18 cellular contexts compared by ENCODE assay signal in the genomic region with DNA sequence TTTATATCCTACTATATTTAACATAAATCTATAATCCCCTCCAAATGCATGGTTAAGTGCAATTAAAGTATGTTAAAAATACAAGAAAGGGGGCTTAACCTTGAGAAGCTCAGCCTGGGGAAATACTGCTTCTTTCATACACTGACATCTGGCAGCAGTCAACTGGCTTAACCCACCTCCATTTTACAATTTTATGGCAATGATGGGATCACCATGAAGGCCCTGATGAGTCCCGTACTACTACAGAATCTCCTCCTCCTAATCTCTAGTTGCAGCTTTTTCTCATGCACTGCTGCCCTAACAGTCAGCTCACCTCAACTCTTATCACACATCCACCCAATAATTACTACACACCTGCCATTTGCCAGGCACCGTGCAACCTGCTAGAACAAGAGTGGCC. TPM values are rescaled to one million over a fixed set of nuclear protein-coding genes. Genes with fewer than 3 reads are reported as not detected.
DNase-seq lines count a peak whose midpoint lies in the region; ATAC-seq and TF ChIP-seq lines count a peak whose summit lies in the region.
"Had no signal": no experiment of that assay in that cellular context is flagged by ENCODE, and none has a peak within 500 bp of the region (broad histone marks: within the 10 kb centered on the region; RNA-seq: fewer than 3 reads in every experiment).

No MANE protein-coding gene starts in this region.

- TF ChIP-seq CTCF in GM12865 (IDR thresholded peaks at IDR 0.05; ENCODE audit: insufficient read depth, low read depth, low read length, missing control alignments) (no peak), WERI-Rb-1 (IDR thresholded peaks at IDR 0.05; ENCODE audit: low read depth, low read length) (no peak), neural crest cell (conservative IDR thresholded peaks at IDR 0.05) (no peak), prostate gland (IDR thresholded peaks at IDR 0.05) (no peak)

- H3K27me3 Mint-ChIP-seq in neural crest cell (ENCODE audit: low read depth), result no peaks in the 10 kb centered on the region
- H3K27me3 Mint-ChIP-seq: effector memory CD8-positive, alpha-beta T cell had no signal

- H3K27ac ChIP-seq in WERI-Rb-1, result peak overlapping the region; percentile 46
- H3K27ac ChIP-seq in prostate gland, result no peak overlapping the region
- H3K27ac ChIP-seq: upper lobe of right lung had no signal

- H3K9me3 ChIP-seq in WERI-Rb-1 (ENCODE audit: severe bottlenecking) (no peaks in the 10 kb centered on the region), prostate gland (no peaks in the 10 kb centered on the region)
- H3K9me3 ChIP-seq: spleen, upper lobe of right lung had no signal

- no peak for TF ChIP-seq POLR2A in prostate gland (IDR thresholded peaks at IDR 0.05)

- H3K27ac Mint-ChIP-seq in neural crest cell (ENCODE audit: unreplicated experiment), result no peak overlapping the region
- H3K27ac Mint-ChIP-seq: activated CD4-positive, alpha-beta T cell treated with anti-CD3 and anti-CD28 coated beads for 36 hours; activated naive CD4-positive, alpha-beta T cell treated with anti-CD3 and anti-CD28 coated beads, Interleukin-2, amount 50 U/mL, for 72 hours; effector memory CD8-positive, alpha-beta T cell; mesothelial cell of epicardium had no signal

- ATAC-seq in GM21423 (IDR thresholded peaks at IDR 0.05; ENCODE audit: unreplicated experiment), result no peak
- ATAC-seq: activated CD4-positive, alpha-beta T cell treated with anti-CD3 and anti-CD28 coated beads for 36 hours; activated naive CD4-positive, alpha-beta T cell treated with anti-CD3 and anti-CD28 coated beads, Interleukin-2, amount 50 U/mL, for 72 hours; Right ventricle myocardium inferior; upper lobe of right lung had no signal

- H3K4me1 ChIP-seq in prostate gland (replicated peaks), result no peaks in the 10 kb centered on the region

- H3K4me1 Mint-ChIP-seq in neural crest cell, result peaks cover 96% of the 10 kb centered on the region
- H3K4me1 Mint-ChIP-seq: activated CD4-positive, alpha-beta T cell treated with anti-CD3 and anti-CD28 coated beads for 36 hours had no signal

- H3K36me3 ChIP-seq in WERI-Rb-1 (peaks cover 8% of the 10 kb centered on the region), prostate gland (no peaks in the 10 kb centered on the region)
- H3K36me3 ChIP-seq: spleen, upper lobe of right lung had no signal

- H3K27me3 ChIP-seq in WERI-Rb-1 (ENCODE audit: insufficient read depth, low read depth, severe bottlenecking), result no peaks in the 10 kb centered on the region
- no peaks in the 10 kb centered on the region for H3K27me3 ChIP-seq in prostate gland (replicated peaks; ENCODE audit: insufficient read depth)
- H3K27me3 ChIP-seq: spleen, upper lobe of right lung had no signal

- DNase-seq in GM12865 (ENCODE audit: low read depth) (peak; percentile 39), NCI-H146 (lab: John Stamatoyannopoulos, UW) (peak; percentile 38), WERI-Rb-1 (peak; percentile 47), neural crest cell (ENCODE audit: low read depth, low spot score) (no peak), prostate gland (ENCODE audit: low spot score) (no peak), COR-L47 (lab: John Stamatoyannopoulos, UW) (no peak), globus pallidus (ENCODE audit: low spot score) (no peak)
- DNase-seq: activated CD4-positive, alpha-beta T cell treated with anti-CD3 and anti-CD28 coated beads for 36 hours; effector memory CD8-positive, alpha-beta T cell; NCI-H1694 treated with DMSO at 0.1 percent for 48 hours; NCI-H2227 treated with DMSO at 0.1 percent for 48 hours; spleen; stimulated activated CD4-positive, alpha-beta T cell treated with anti-CD3 and anti-CD28 coated beads, Interleukin-4, amount 100 ng/mL, for 24 hours; upper lobe of right lung had no signal

- peaks cover 5% of the 10 kb centered on the region for H3K36me3 Mint-ChIP-seq in neural crest cell (ENCODE audit: low read depth)
- H3K36me3 Mint-ChIP-seq: activated naive CD4-positive, alpha-beta T cell treated with anti-CD3 and anti-CD28 coated beads, Interleukin-2, amount 50 U/mL, for 72 hours had no signal

- H3K9me3 Mint-ChIP-seq in neural crest cell, result no peaks in the 10 kb centered on the region
- H3K9me3 Mint-ChIP-seq: activated naive CD4-positive, alpha-beta T cell treated with anti-CD3 and anti-CD28 coated beads, Interleukin-2, amount 50 U/mL, for 72 hours; effector memory CD8-positive, alpha-beta T cell; mesothelial cell of epicardium had no signal

- intact Hi-C loops in prostate gland (cut with DNase I), result no loop called here

- peak overlapping the region; percentile 72 for H3K4me3 Mint-ChIP-seq in neural crest cell
- H3K4me3 Mint-ChIP-seq: activated CD4-positive, alpha-beta T cell treated with anti-CD3 and anti-CD28 coated beads for 36 hours; mesothelial cell of epicardium had no signal

- 96% methylated on average over 2 of the region's 2 CpGs for WGBS in prostate gland

- H3K4me3 ChIP-seq in GM12865 (ENCODE audit: low read depth, low read length), result peak overlapping the region; percentile 0
- no peak overlapping the region for H3K4me3 ChIP-seq in WERI-Rb-1 (ENCODE audit: low read depth, low read length)
- no peak overlapping the region for H3K4me3 ChIP-seq in prostate gland
- H3K4me3 ChIP-seq: spleen, upper lobe of right lung had no signal

RNA-seq across cellular contexts. Expression of a gene that starts 40.9 kb away (rescaled TPM):
- total RNA-seq in neural crest cell, result 106 and 107 TPM in 2 replicates
- total RNA-seq in prostate gland, result 10 to 100 TPM; 22.6 to 25.3 TPM
- total RNA-seq: activated CD4-positive, alpha-beta T cell treated with anti-CD3 and anti-CD28 coated beads for 36 hours; activated naive CD4-positive, alpha-beta T cell treated with anti-CD3 and anti-CD28 coated beads, Interleukin-2, amount 50 U/mL, for 72 hours had no signal

Comparison
In these comparisons a context has a peak if more than half of its experiments do, and no peak if none do; other contexts are left out.
1. DNase-seq: peak in GM12865 (single experiment), NCI-H146 (single experiment) and WERI-Rb-1 (single experiment); none in neural crest cell (single experiment), prostate gland (single experiment), COR-L47 (single experiment) and globus pallidus (single experiment).